ENCODE assay signal across 10 cellular contexts in genomic region chr18:59265246-59266018, GRCh38. TPM values are rescaled to one million over a fixed set of nuclear protein-coding genes. Genes with fewer than 3 reads are reported as not detected.
DNase-seq lines count a peak whose midpoint lies in the region; ATAC-seq, FAIRE-seq and TF ChIP-seq lines count a peak whose summit lies in the region.
"Had no signal": no experiment of that assay in that cellular context is flagged by ENCODE, and none has a peak within 500 bp of the region (broad histone marks: within the 10 kb centered on the region; RNA-seq: fewer than 3 reads in every experiment).

No MANE protein-coding gene starts in this region.

- H3K36me3 Mint-ChIP-seq in stimulated activated memory B cell treated with anti-CD40 and anti-IgM and Interleukin-4, amounts not matched to agents 10 μg/mL and 1 μg/mL and 100 μg/mL, for 72 hours = no peaks in the 10 kb centered on the region
- no peaks in the 10 kb centered on the region for H3K36me3 Mint-ChIP-seq in progenitor cell of endocrine pancreas (ENCODE audit: insufficient read depth)

- intact Hi-C loops in posterior cingulate gyrus (cut with DNase I) = no loop called here

- peaks cover 40% of the 10 kb centered on the region for H3K4me1 Mint-ChIP-seq in stimulated activated memory B cell treated with anti-CD40 and anti-IgM and Interleukin-4, amounts not matched to agents 10 μg/mL and 1 μg/mL and 100 μg/mL, for 72 hours
- peaks cover 5% of the 10 kb centered on the region for H3K4me1 Mint-ChIP-seq in progenitor cell of endocrine pancreas (ENCODE audit: low read depth)

- H3K4me3 Mint-ChIP-seq in stimulated activated memory B cell treated with anti-CD40 and anti-IgM and Interleukin-4, amounts not matched to agents 10 μg/mL and 1 μg/mL and 100 μg/mL, for 72 hours = peak overlapping the region; percentile 73
- no peak overlapping the region for H3K4me3 Mint-ChIP-seq in progenitor cell of endocrine pancreas (ENCODE audit: low read depth)

- FAIRE-seq in D721Med (lab: Jason Lieb, UNC) = peak; percentile 6
- FAIRE-seq: islet of Langerhans had no signal

- peak; percentile 62 for ATAC-seq in GM21526 (IDR thresholded peaks at IDR 0.05; ENCODE audit: low FRiP score, unreplicated experiment)
- peak; percentile 39 for ATAC-seq in stimulated activated memory B cell treated with anti-CD40 and anti-IgM and Interleukin-4, amounts not matched to agents 10 μg/mL and 1 μg/mL and 100 μg/mL, for 72 hours

- H3K27ac Mint-ChIP-seq in stimulated activated memory B cell treated with anti-CD40 and anti-IgM and Interleukin-4, amounts not matched to agents 10 μg/mL and 1 μg/mL and 100 μg/mL, for 72 hours = no peak overlapping the region
- H3K27ac Mint-ChIP-seq in progenitor cell of endocrine pancreas = no peak overlapping the region

- peaks cover 85% of the 10 kb centered on the region for H3K27me3 Mint-ChIP-seq in stimulated activated memory B cell treated with anti-CD40 and anti-IgM and Interleukin-4, amounts not matched to agents 10 μg/mL and 1 μg/mL and 100 μg/mL, for 72 hours
- peaks cover 96% of the 10 kb centered on the region for H3K27me3 Mint-ChIP-seq in progenitor cell of endocrine pancreas

- peaks cover 2% of the 10 kb centered on the region for H3K9me3 Mint-ChIP-seq in stimulated activated memory B cell treated with anti-CD40 and anti-IgM and Interleukin-4, amounts not matched to agents 10 μg/mL and 1 μg/mL and 100 μg/mL, for 72 hours
- H3K9me3 Mint-ChIP-seq in progenitor cell of endocrine pancreas (ENCODE audit: low read depth) = no peaks in the 10 kb centered on the region

- TF ChIP-seq CTCF in D721Med (IDR thresholded peaks at IDR 0.05; ENCODE audit: insufficient read depth, missing control alignments) = no peak
- no peak for TF ChIP-seq CTCF in progenitor cell of endocrine pancreas (IDR thresholded peaks at IDR 0.05; ENCODE audit: unreplicated experiment)

- peak; percentile 94 for DNase-seq in D721Med (ENCODE audit: insufficient read length, low spot score)
- peak; percentile 51 for DNase-seq in RPMI8226
- DNase-seq in germinal center (ENCODE audit: low spot score) = peak; percentile 73
- DNase-seq in posterior cingulate gyrus = no peak
- no peak for DNase-seq in progenitor cell of endocrine pancreas (ENCODE audit: low spot score, unreplicated experiment)
- no peak for DNase-seq in cerebellar cortex (ENCODE audit: low spot score)
- DNase-seq: IMR-90 had no signal

RNA-seq across cellular contexts. Expression of gene RAX, which starts 7.8 kb away (rescaled TPM):
- not detected in 2 replicates for total RNA-seq in progenitor cell of endocrine pancreas
- total RNA-seq: IMR-90 had no signal

RNA-seq across cellular contexts. Expression of gene GRP, which starts 45.5 kb away (rescaled TPM):
- total RNA-seq in progenitor cell of endocrine pancreas = not detected in 2 replicates
- total RNA-seq: IMR-90 had no signal

RNA-seq across cellular contexts. Expression of gene CPLX4, which starts 53.0 kb away (rescaled TPM):
- total RNA-seq in progenitor cell of endocrine pancreas = not detected in 2 replicates
- total RNA-seq: IMR-90 had no signal

Comparison
In these comparisons a context has a peak if more than half of its experiments do, and no peak if none do; other contexts are left out.
1. DNase-seq: peak in D721Med (single experiment), RPMI8226 (single experiment) and germinal center (single experiment); none in posterior cingulate gyrus (0 of 10), progenitor cell of endocrine pancreas (single experiment) and cerebellar cortex (single experiment).